In genomic region chr15:60444289-60444912, GRCh38 we compare ENCODE assay signal across 7 cellular contexts. TPM values are rescaled to one million over a fixed set of nuclear protein-coding genes. Genes with fewer than 3 reads are reported as not detected.
A peak's percentile ranks its signal among the peaks of the same experiment; 100 is the strongest.
DNase-seq lines count a peak whose midpoint lies in the region; ATAC-seq, FAIRE-seq and TF ChIP-seq lines count a peak whose summit lies in the region.

No MANE protein-coding gene starts in this region.

- peak; percentile 76 for FAIRE-seq in small intestine (lab: Jason Lieb, UNC)

- H3K4me3 ChIP-seq in PC-3 (ENCODE audit: low read length) (no peak overlapping the region), fibroblast of mammary gland (ENCODE audit: control insufficient read depth, low read depth, low read length) (no peak overlapping the region), small intestine (ENCODE audit: low read depth in 1 of 2, low read length in 2 of 2) (no peak overlapping the region)

- H3K27me3 ChIP-seq in PC-3 (ENCODE audit: low read length) = no peaks in the 10 kb centered on the region
- no peaks in the 10 kb centered on the region for H3K27me3 ChIP-seq in small intestine (ENCODE audit: control insufficient read depth in 2 of 2, insufficient read depth in 2 of 2, low read length in 2 of 2)

- no peaks in the 10 kb centered on the region for H3K9me2 ChIP-seq in PC-3 (replicated peaks; ENCODE audit: low read length)

- H3K79me2 ChIP-seq in PC-3 (ENCODE audit: low read length) = peaks cover 12% of the 10 kb centered on the region; the same call in 1 of the 2 replicates

- CTCF ChIA-PET in PC-3 (lab: Charles Lee) = interaction anchor here (0.6 to 1.2 kb wide), 4 partner anchors 37 to 719 kb away, joined by 3 to 5 read pairs (median 3); no protein-coding TSS in a partner anchor

- H3K4me2 ChIP-seq in PC-3 (ENCODE audit: low read length) = no peak overlapping the region

- 84 to 92% (median 88%) methylated on average over 6 of the region's 6 CpGs for WGBS in small intestine, 3 donors

- H3K36me3 ChIP-seq in PC-3 (ENCODE audit: low read depth, low read length) (peaks cover 12% of the 10 kb centered on the region; the same call in 1 of the 2 replicates), small intestine (ENCODE audit: control insufficient read depth in 2 of 2, insufficient read depth in 2 of 2, low read length in 2 of 2) (peaks cover 0 to 1% of the 10 kb centered on the region in 2 donors)

- TF ChIP-seq CTCF in GM10266 (IDR thresholded peaks at IDR 0.05; ENCODE audit: control insufficient read depth, insufficient read depth, low read depth, missing control alignments) (peak; percentile 15), PC-3 (conservative IDR thresholded peaks at IDR 0.05; ENCODE audit: low read depth, low read length) (peak; percentile 66), fibroblast of mammary gland (conservative IDR thresholded peaks at IDR 0.05; ENCODE audit: control insufficient read depth, insufficient read depth, low read depth, low read length) (peak; percentile 77)

- no peaks in the 10 kb centered on the region for H3F3A ChIP-seq in PC-3 (ENCODE audit: low read length, unreplicated experiment)

- ATAC-seq in PC-3 (peak; percentile 40; the same call in 1 of the 2 replicates), GM19455 (IDR thresholded peaks at IDR 0.05; ENCODE audit: unreplicated experiment) (no peak), GM21619 (IDR thresholded peaks at IDR 0.05; ENCODE audit: unreplicated experiment) (no peak), GM18909 (IDR thresholded peaks at IDR 0.05; ENCODE audit: poor library complexity, unreplicated experiment) (no peak)

- DNase-seq in GM10266 (ENCODE audit: extremely low spot score) = no peak
- DNase-seq in PC-3 = peak; percentile 45
- DNase-seq in fibroblast of mammary gland (ENCODE audit: low read depth) = peak; percentile 59
- peak; percentile 33 for DNase-seq in small intestine

- no peak overlapping the region for H2AFZ ChIP-seq in PC-3 (ENCODE audit: low read length)

- intact Hi-C loops in PC-3 (cut with micrococcal nuclease) = loop anchor here (1.0 to 5.0 kb wide), 4 partner anchors 47 to 102 kb away; partner anchors contain the start of gene ANXA2

- POLR2A ChIA-PET in PC-3 (lab: Charles Lee; ENCODE audit: unreplicated experiment) = interaction anchor here (0.5 kb wide), 1 partner anchor 13 kb away, joined by 4 read pairs; no protein-coding TSS in a partner anchor

- no peak overlapping the region for H3K9ac ChIP-seq in PC-3 (ENCODE audit: low read length)

- H3K9me3 ChIP-seq in PC-3 (ENCODE audit: low read length) (no peaks in the 10 kb centered on the region), small intestine (ENCODE audit: control insufficient read depth, low read depth) (no peaks in the 10 kb centered on the region)

- H3K27ac ChIP-seq in PC-3 (ENCODE audit: low read length) = no peak overlapping the region
- no peak overlapping the region for H3K27ac ChIP-seq in small intestine (ENCODE audit: low read depth in 1 of 2, low read length in 1 of 2)

- no TSS peak for BruUV-seq in PC-3 (replicated peaks; lab: Mats Ljungman, UMichigan)

- peaks cover 15% of the 10 kb centered on the region for H3K4me1 ChIP-seq in PC-3 (ENCODE audit: insufficient read depth, low read length)
- H3K4me1 ChIP-seq in small intestine (ENCODE audit: control insufficient read depth in 2 of 2, insufficient read depth in 1 of 2, low read depth in 1 of 2, low read length in 1 of 2) = peaks cover 2 to 4% of the 10 kb centered on the region in 2 donors

- H4K20me1 ChIP-seq in PC-3 (ENCODE audit: low read length) = no peaks in the 10 kb centered on the region

RNA-seq across cellular contexts. Expression of gene ICE2, which starts 34.5 kb away (rescaled TPM):
- 14.8 and 23.7 TPM in 2 replicates for total RNA-seq in PC-3 (2014; rRNA removed)
- 10 to 100 TPM in 1 of 3 donors, 1 to 10 TPM in 2; 4.3 to 13.1 (median 6.9) TPM for polyA plus RNA-seq in small intestine

RNA-seq across cellular contexts. Expression of gene ANXA2, which starts 46.6 kb away (rescaled TPM):
- total RNA-seq in PC-3 (2014; rRNA removed) = 2,114 and 2,202 TPM in 2 replicates
- 1,000 to 10,000 TPM; 1,129 to 2,583 (median 1,917) TPM for polyA plus RNA-seq in small intestine

Comparison
In these comparisons a context has a peak if more than half of its experiments do, and no peak if none do; other contexts are left out.
1. CTCF ChIP-seq: peak in every context shown above with its lines; median percentile 77 in fibroblast of mammary gland; 66 in PC-3; 15 in GM10266.